15 cellular contexts compared by ENCODE assay signal in genomic region chr19:4980838-4981680, GRCh38. TPM values are rescaled to one million over a fixed set of nuclear protein-coding genes. Genes with fewer than 3 reads are reported as not detected.
DNase-seq lines count a peak whose midpoint lies in the region; ATAC-seq and TF ChIP-seq lines count a peak whose summit lies in the region.
"Had no signal": no experiment of that assay in that cellular context is flagged by ENCODE, and none has a peak within 500 bp of the region (broad histone marks: within the 10 kb centered on the region; RNA-seq: fewer than 3 reads in every experiment).

No MANE protein-coding gene starts in this region.

- no peak overlapping the region for H2BK120ac ChIP-seq in H9 (ENCODE audit: low read depth, low read length, poor library complexity, severe bottlenecking)
- H2BK120ac ChIP-seq in neuronal stem cell (ENCODE audit: low read depth, low read length), result no peak overlapping the region

- H2BK12ac ChIP-seq in H9 (ENCODE audit: insufficient read length, low read depth, low read length) (no peak overlapping the region), neuronal stem cell (ENCODE audit: low read length) (no peak overlapping the region)

- H2AFZ ChIP-seq in H9 (ENCODE audit: low read length) (no peak overlapping the region), neuronal stem cell (ENCODE audit: low read length) (no peak overlapping the region)

- H3K27ac ChIP-seq in H9 (ENCODE audit: insufficient read length, low read depth, low read length) (no peak overlapping the region), neuronal stem cell (replicated peaks; ENCODE audit: low read length) (no peak overlapping the region)
- H3K27ac ChIP-seq: ascending aorta, suprapubic skin had no signal

- H3K36me3 Mint-ChIP-seq in H9 (ENCODE audit: insufficient read depth in 1 of 3, low read depth in 3 of 3), result peaks cover 2 to 12% (median 8%) of the 10 kb centered on the region in 3 experiments; a peak in 6 of 7 replicates
- H3K36me3 Mint-ChIP-seq in brain, result peaks cover 31% of the 10 kb centered on the region
- no peaks in the 10 kb centered on the region for H3K36me3 Mint-ChIP-seq in Calu3 (ENCODE audit: insufficient read depth, unreplicated experiment)
- H3K36me3 Mint-ChIP-seq: activated CD8-positive, alpha-beta memory T cell treated with anti-CD3 and anti-CD28 coated beads, Interleukin-2, amount 10 ng/mL, durations not matched to agents 7 days and 5 days had no signal

- no peak overlapping the region for H3K18ac ChIP-seq in H9 (ENCODE audit: insufficient read length, low read depth, low read length)
- H3K18ac ChIP-seq in neuronal stem cell (ENCODE audit: low read length), result peak overlapping the region; percentile 48

- peaks cover 6% of the 10 kb centered on the region; the same call in 1 of the 2 replicates for H3K79me2 ChIP-seq in H9 (ENCODE audit: insufficient read depth, low read length)

- no peak overlapping the region for H4K5ac ChIP-seq in H9 (ENCODE audit: insufficient read length, low read depth, low read length)

- TF ChIP-seq CTCF in BE2C (IDR thresholded peaks at IDR 0.05; ENCODE audit: low read depth, low read length), result no peak
- peak; percentile 45 for TF ChIP-seq CTCF in H9 (conservative IDR thresholded peaks at IDR 0.05)
- no peak for TF ChIP-seq CTCF in brain (conservative IDR thresholded peaks at IDR 0.05)
- TF ChIP-seq CTCF in Calu3 (IDR thresholded peaks at IDR 0.05; ENCODE audit: unreplicated experiment), result no peak

- H3K36me3 ChIP-seq in BE2C (peaks cover 10% of the 10 kb centered on the region), neuronal stem cell (replicated peaks in 1 of 2; ENCODE audit: control insufficient read depth in 2 of 2, insufficient read depth in 2 of 2, low read length in 2 of 2) (peaks cover 2 to 24% of the 10 kb centered on the region in 2 donors)
- H3K36me3 ChIP-seq: ascending aorta, suprapubic skin had no signal

- no peak overlapping the region for H4K91ac ChIP-seq in H9 (ENCODE audit: insufficient read length, low read depth, low read length)
- H4K91ac ChIP-seq in neuronal stem cell (ENCODE audit: low read depth, low read length, poor library complexity), result no peak overlapping the region

- H3K4me2 ChIP-seq in H9 (ENCODE audit: insufficient read depth, insufficient read length, low read length) (no peak overlapping the region), neuronal stem cell (ENCODE audit: insufficient read depth, low read length, poor library complexity, severe bottlenecking) (no peak overlapping the region)

- BruUV-seq in Calu3 (replicated peaks; lab: Mats Ljungman, UMichigan), result no TSS peak

- no peak overlapping the region for H2AK5ac ChIP-seq in H9 (ENCODE audit: insufficient read length, low read length)
- peak overlapping the region; percentile 63 for H2AK5ac ChIP-seq in neuronal stem cell (ENCODE audit: low read depth, low read length)

- no peak overlapping the region for H2BK5ac ChIP-seq in H9 (ENCODE audit: insufficient read length, low read length)
- H2BK5ac ChIP-seq in neuronal stem cell (ENCODE audit: low read length), result no peak overlapping the region

- peaks cover 6% of the 10 kb centered on the region for H3K79me1 ChIP-seq in H9 (ENCODE audit: insufficient read depth, low read depth, low read length, poor library complexity, severe bottlenecking)
- H3K79me1 ChIP-seq in neuronal stem cell (ENCODE audit: low read depth, low read length), result peaks cover 35% of the 10 kb centered on the region

- H4K8ac ChIP-seq in H9 (replicated peaks; ENCODE audit: insufficient read length, low read depth, low read length) (no peak overlapping the region), neuronal stem cell (ENCODE audit: low read depth, low read length) (no peak overlapping the region)

- H3K4me3 Mint-ChIP-seq in H9, result no peak overlapping the region
- H3K4me3 Mint-ChIP-seq in brain, result peak overlapping the region in 1 of 5 experiments; percentile 45
- no peak overlapping the region for H3K4me3 Mint-ChIP-seq in Calu3 (ENCODE audit: low read depth, unreplicated experiment)
- H3K4me3 Mint-ChIP-seq: activated CD8-positive, alpha-beta memory T cell treated with anti-CD3 and anti-CD28 coated beads, Interleukin-2, amount 10 ng/mL, durations not matched to agents 7 days and 5 days had no signal

- no peaks in the 10 kb centered on the region for H4K20me1 ChIP-seq in H9 (ENCODE audit: control insufficient read depth, insufficient read depth, insufficient read length)

- H2BK20ac ChIP-seq in H9 (ENCODE audit: low read depth, low read length, poor library complexity, severe bottlenecking), result no peak overlapping the region

- H3K4me1 ChIP-seq in BE2C (peaks cover 18% of the 10 kb centered on the region), H9 (ENCODE audit: insufficient read depth, low read length) (no peaks in the 10 kb centered on the region), neuronal stem cell (ENCODE audit: control insufficient read depth in 2 of 2, insufficient read depth in 1 of 2, low read depth in 1 of 2, low read length in 2 of 2) (peaks cover 8 to 27% of the 10 kb centered on the region in 2 donors)
- H3K4me1 ChIP-seq: HAP-1 had no signal

- H3K27ac Mint-ChIP-seq in H9 (no peak overlapping the region), brain (peak overlapping the region in 3 of 5 experiments; percentile 72 to 89 (median 84)), Calu3 (ENCODE audit: unreplicated experiment) (no peak overlapping the region)
- H3K27ac Mint-ChIP-seq: activated CD8-positive, alpha-beta memory T cell treated with anti-CD3 and anti-CD28 coated beads, Interleukin-2, amount 10 ng/mL, durations not matched to agents 7 days and 5 days had no signal

- H3K56ac ChIP-seq in H9 (ENCODE audit: insufficient read length, low read depth, low read length), result no peak overlapping the region

- no peak overlapping the region for H3K9ac ChIP-seq in H9 (ENCODE audit: extremely low read depth, insufficient read length, low read length)
- no peak overlapping the region for H3K9ac ChIP-seq in neuronal stem cell (ENCODE audit: low read depth, low read length, poor library complexity)

- no peak overlapping the region for H3K14ac ChIP-seq in H9 (ENCODE audit: insufficient read depth, low read length)
- no peak overlapping the region for H3K14ac ChIP-seq in neuronal stem cell (ENCODE audit: low read length)

- ATAC-seq in GM18867 (IDR thresholded peaks at IDR 0.05; ENCODE audit: unreplicated experiment), result no peak
- ATAC-seq: activated CD8-positive, alpha-beta memory T cell treated with anti-CD3 and anti-CD28 coated beads, Interleukin-2, amount 10 ng/mL, durations not matched to agents 7 days and 5 days; left colon had no signal

- DNase-seq in BE2C (peak; percentile 25), H9 (peak; percentile 60), neuronal stem cell (ENCODE audit: low spot score) (no peak), DMS79 treated with DMSO at 0.1 percent for 48 hours (lab: John Stamatoyannopoulos, UW) (no peak), T-helper 2 cell (no peak), Calu3 (no peak)
- DNase-seq: activated CD8-positive, alpha-beta memory T cell treated with anti-CD3 and anti-CD28 coated beads, Interleukin-2, amount 10 ng/mL, durations not matched to agents 7 days and 5 days; activated naive CD4-positive, alpha-beta T cell; left colon; NK-92 treated with Interleukin-12 subunit alpha and Interleukin-12 subunit beta, amount 100 ng/mL, for 24 hours had no signal

- no peak overlapping the region for H2BK15ac ChIP-seq in H9 (ENCODE audit: low read depth, low read length)
- H2BK15ac ChIP-seq in neuronal stem cell (ENCODE audit: low read length), result no peak overlapping the region

- H3K27me3 Mint-ChIP-seq in H9 (ENCODE audit: low read depth) (no peaks in the 10 kb centered on the region; the same call in 1 of the 2 replicates), brain (no peaks in the 10 kb centered on the region), Calu3 (ENCODE audit: unreplicated experiment) (no peaks in the 10 kb centered on the region)
- H3K27me3 Mint-ChIP-seq: activated CD8-positive, alpha-beta memory T cell treated with anti-CD3 and anti-CD28 coated beads, Interleukin-2, amount 10 ng/mL, durations not matched to agents 7 days and 5 days had no signal

- H3K23me2 ChIP-seq in H9 (ENCODE audit: insufficient read length, low read depth, low read length, poor library complexity, severe bottlenecking), result no peaks in the 10 kb centered on the region

- H3K4ac ChIP-seq in H9 (ENCODE audit: low read depth, low read length), result no peak overlapping the region
- H3K4ac ChIP-seq in neuronal stem cell (ENCODE audit: low read length), result no peak overlapping the region

- H3K23ac ChIP-seq in H9 (ENCODE audit: insufficient read length, low read depth, low read length), result no peak overlapping the region
- H3K23ac ChIP-seq in neuronal stem cell (ENCODE audit: low read depth, low read length, poor library complexity), result peak overlapping the region; percentile 85

- intact Hi-C loops in Calu3 (cut with micrococcal nuclease; ENCODE audit: unreplicated experiment), result no loop called here

- no peaks in the 10 kb centered on the region for H3K9me3 ChIP-seq in BE2C
- no peaks in the 10 kb centered on the region for H3K9me3 ChIP-seq in H9 (ENCODE audit: control insufficient read depth, low read depth, low read length)
- H3K9me3 ChIP-seq in neuronal stem cell (replicated peaks in 1 of 2; ENCODE audit: control insufficient read depth in 2 of 2, insufficient read depth in 1 of 2, low read depth in 1 of 2, low read length in 2 of 2), result peaks cover 0 to 1% of the 10 kb centered on the region in 2 donors
- H3K9me3 ChIP-seq: ascending aorta, HAP-1, suprapubic skin had no signal

- no peaks in the 10 kb centered on the region for H3K9me3 Mint-ChIP-seq in H9
- H3K9me3 Mint-ChIP-seq in brain, result no peaks in the 10 kb centered on the region
- no peaks in the 10 kb centered on the region for H3K9me3 Mint-ChIP-seq in Calu3 (ENCODE audit: low read depth, unreplicated experiment)

- H3K27me3 ChIP-seq in BE2C, result no peaks in the 10 kb centered on the region
- no peaks in the 10 kb centered on the region for H3K27me3 ChIP-seq in H9 (ENCODE audit: insufficient read depth, low read length)
- H3K27me3 ChIP-seq in neuronal stem cell (ENCODE audit: control insufficient read depth in 3 of 3, insufficient read depth in 3 of 3, low read depth in 1 of 3, low read length in 3 of 3), result no peaks in the 10 kb centered on the region
- H3K27me3 ChIP-seq: ascending aorta, suprapubic skin had no signal

- CTCF ChIA-PET in Calu3 (lab: Charles Lee), result no interaction called here

- H3K4me1 Mint-ChIP-seq in H9 (peaks cover 33 to 44% of the 10 kb centered on the region in 2 experiments), brain (peaks cover 84% of the 10 kb centered on the region), Calu3 (ENCODE audit: low read depth, unreplicated experiment) (no peaks in the 10 kb centered on the region)

- H3T11ph ChIP-seq in H9 (ENCODE audit: low read length), result no peak overlapping the region

- no CpG with 5 or more reads among the region's 27 CpGs for WGBS in H9 (ENCODE audit: extremely low coverage, insufficient read length, low lambda C conversion rate)
- WGBS in neuronal stem cell (ENCODE audit: extremely low coverage in 2 of 2, insufficient read length in 2 of 2, insufficient replicate concordance in 1 of 2), 2 donors, result no CpG with 5 or more reads among the region's 27 CpGs

- H3K4me3 ChIP-seq in BE2C (ENCODE audit: low read depth, low read length) (no peak overlapping the region), neuronal stem cell (ENCODE audit: low read length in 2 of 2) (no peak overlapping the region)
- H3K4me3 ChIP-seq: ascending aorta, HAP-1, suprapubic skin had no signal

RNA-seq across cellular contexts. Expression of gene KDM4B, which starts 12.1 kb away (rescaled TPM):
- 40.8 TPM for polyA plus RNA-seq in BE2C (2012; ENCODE audit: insufficient read depth, insufficient read length, low read depth)
- total RNA-seq in H9 (2021), result 41.8 and 43.7 TPM in 2 replicates
- 41.0 TPM for polyA plus RNA-seq in brain (ENCODE audit: insufficient read depth, low read depth, low replicate concordance)
- 17.8 TPM for polyA plus RNA-seq in neuronal stem cell (2013, experiment 1 of 2)
- 18.4 TPM for polyA plus RNA-seq in neuronal stem cell (2013, experiment 2 of 2)
- 13.9 and 15.2 TPM in 2 replicates for total RNA-seq in Calu3 (2022)

Comparison
In these comparisons a context has a peak if more than half of its experiments do, and no peak if none do; other contexts are left out.
1. DNase-seq: peak in BE2C (single experiment) and H9 (single experiment); none in neuronal stem cell (single experiment), DMS79 treated with DMSO at 0.1 percent for 48 hours (single experiment), T-helper 2 cell (0 of 5) and Calu3 (single experiment).
2. H3K27ac Mint-ChIP-seq: peak in brain (3 of 5); none in H9 (0 of 3) and Calu3 (single experiment).